1 cellular context compared by ENCODE assay signal in the genomic region with DNA sequence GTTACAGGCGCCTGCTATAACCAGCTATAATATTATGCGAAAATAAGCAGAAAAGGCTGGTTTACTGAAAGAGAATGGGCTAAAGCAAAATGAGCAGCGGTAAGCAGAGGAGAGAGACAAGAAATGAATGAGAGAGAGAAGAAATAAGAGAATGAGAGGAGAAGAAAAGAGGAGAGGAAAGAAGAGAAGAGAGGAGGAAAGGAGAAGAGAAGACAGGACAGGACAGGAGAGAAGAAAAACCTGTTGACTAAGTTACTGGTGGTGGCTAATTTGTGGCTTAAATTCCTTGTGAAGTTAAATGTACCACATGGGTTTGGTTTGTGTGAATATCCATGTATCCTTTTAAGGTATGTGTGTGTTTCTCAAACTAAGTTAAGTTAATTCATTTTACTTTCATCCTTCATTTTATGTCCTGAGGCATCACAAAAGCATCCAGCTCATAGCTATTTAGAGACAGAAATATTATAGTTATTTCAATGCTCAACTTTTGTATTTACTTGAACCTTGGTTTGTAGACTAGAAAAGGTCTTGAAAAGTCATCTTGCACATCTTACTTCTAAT.
TF ChIP-seq lines count a peak whose summit lies in the region.

No MANE protein-coding gene starts in this region.

TF ChIP-seq in IMR-90, 13 proteins besides CTCF, POLR2A, EP300 and RAD21:
- TF ChIP-seq NFE2L2 (IDR thresholded peaks at IDR 0.05; ENCODE audit: low read depth, low read length) (no peak), MXI1 (IDR thresholded peaks at IDR 0.05; ENCODE audit: borderline replicate concordance, low read depth, low read length) (no peak), FOS (IDR thresholded peaks at IDR 0.05; ENCODE audit: low read depth, low read length) (no peak), MAFK (IDR thresholded peaks at IDR 0.05; ENCODE audit: low read depth, low read length) (no peak), CHD1 (IDR thresholded peaks at IDR 0.05; ENCODE audit: low read depth, low read length) (no peak), MAZ (IDR thresholded peaks at IDR 0.05; ENCODE audit: borderline replicate concordance, low read depth, low read length) (no peak), RCOR1 (IDR thresholded peaks at IDR 0.05; ENCODE audit: insufficient replicate concordance, low read length) (no peak), CEBPB (IDR thresholded peaks at IDR 0.05; ENCODE audit: low read depth, low read length) (no peak), SMC3 (IDR thresholded peaks at IDR 0.05; ENCODE audit: low read depth, low read length) (no peak)
- TF ChIP-seq, protein P1, sequence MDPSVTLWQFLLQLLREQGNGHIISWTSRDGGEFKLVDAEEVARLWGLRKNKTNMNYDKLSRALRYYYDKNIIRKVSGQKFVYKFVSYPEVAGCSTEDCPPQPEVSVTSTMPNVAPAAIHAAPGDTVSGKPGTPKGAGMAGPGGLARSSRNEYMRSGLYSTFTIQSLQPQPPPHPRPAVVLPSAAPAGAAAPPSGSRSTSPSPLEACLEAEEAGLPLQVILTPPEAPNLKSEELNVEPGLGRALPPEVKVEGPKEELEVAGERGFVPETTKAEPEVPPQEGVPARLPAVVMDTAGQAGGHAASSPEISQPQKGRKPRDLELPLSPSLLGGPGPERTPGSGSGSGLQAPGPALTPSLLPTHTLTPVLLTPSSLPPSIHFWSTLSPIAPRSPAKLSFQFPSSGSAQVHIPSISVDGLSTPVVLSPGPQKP (IDR thresholded peaks at IDR 0.05; ENCODE audit: borderline replicate concordance, low read depth, low read length), result no peak
